ENCODE assay signal across 24 cellular contexts in the genomic region with DNA sequence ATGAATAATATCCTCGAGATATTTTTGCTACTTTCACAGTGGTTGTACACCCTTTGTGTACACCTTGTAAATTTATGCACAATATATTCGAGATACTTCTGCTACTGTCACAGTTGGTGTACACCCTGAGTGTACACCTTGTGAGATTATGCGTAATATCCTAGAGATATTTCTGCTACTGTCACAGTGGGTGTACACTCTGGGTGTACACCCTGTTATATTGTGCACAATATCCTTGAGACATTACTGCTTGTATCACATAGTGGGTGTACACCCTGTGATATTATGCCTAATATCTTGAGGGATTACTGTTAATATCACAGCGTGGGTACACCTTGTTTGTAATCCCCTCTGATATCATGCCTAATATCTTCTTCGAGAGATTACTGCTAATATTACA. TPM values are rescaled to one million over a fixed set of nuclear protein-coding genes. Genes with fewer than 3 reads are reported as not detected.
DNase-seq lines count a peak whose midpoint lies in the region; ATAC-seq, FAIRE-seq and TF ChIP-seq lines count a peak whose summit lies in the region.
"Had no signal": no experiment of that assay in that cellular context is flagged by ENCODE, and none has a peak within 500 bp of the region (broad histone marks: within the 10 kb centered on the region; RNA-seq: fewer than 3 reads in every experiment).

No MANE protein-coding gene starts in this region.

- H3K9me3 Mint-ChIP-seq in activated CD8-positive, alpha-beta T cell treated with anti-CD3 and anti-CD28 coated beads for 36 hours = no peaks in the 10 kb centered on the region
- H3K9me3 Mint-ChIP-seq in activated CD8-positive, alpha-beta T cell treated with anti-CD3 and anti-CD28 coated beads, Interleukin-2, amount 10 ng/mL, durations not matched to agents 7 days and 5 days (ENCODE audit: insufficient read depth) = no peaks in the 10 kb centered on the region
- H3K9me3 Mint-ChIP-seq in activated naive CD8-positive, alpha-beta T cell treated with anti-CD3 and anti-CD28 coated beads, Interleukin-2, amount 50 U/mL, for 24 hours = no peaks in the 10 kb centered on the region
- no peaks in the 10 kb centered on the region for H3K9me3 Mint-ChIP-seq in activated naive CD8-positive, alpha-beta T cell treated with anti-CD3 and anti-CD28 coated beads for 36 hours
- H3K9me3 Mint-ChIP-seq in stimulated activated effector memory CD8-positive, alpha-beta T cell treated with anti-CD3 and anti-CD28 coated beads, Interleukin-12 subunit alpha, Interleukin-12 subunit beta, amount 100 ng/mL, for 72 hours = no peaks in the 10 kb centered on the region
- no peaks in the 10 kb centered on the region for H3K9me3 Mint-ChIP-seq in naive thymus-derived CD8-positive, alpha-beta T cell
- H3K9me3 Mint-ChIP-seq: CD14-positive monocyte; CD4-positive, alpha-beta T cell; CD8-positive, alpha-beta memory T cell; GM23338; H9 had no signal

- no peaks in the 10 kb centered on the region for H3K4me1 Mint-ChIP-seq in activated CD8-positive, alpha-beta T cell treated with anti-CD3 and anti-CD28 coated beads for 36 hours (ENCODE audit: low read depth)
- H3K4me1 Mint-ChIP-seq in activated CD8-positive, alpha-beta T cell treated with anti-CD3 and anti-CD28 coated beads, Interleukin-2, amount 10 ng/mL, durations not matched to agents 7 days and 5 days (ENCODE audit: low read depth) = no peaks in the 10 kb centered on the region
- no peaks in the 10 kb centered on the region for H3K4me1 Mint-ChIP-seq in activated naive CD8-positive, alpha-beta T cell treated with anti-CD3 and anti-CD28 coated beads, Interleukin-2, amount 50 U/mL, for 24 hours
- no peaks in the 10 kb centered on the region for H3K4me1 Mint-ChIP-seq in activated naive CD8-positive, alpha-beta T cell treated with anti-CD3 and anti-CD28 coated beads for 36 hours
- no peaks in the 10 kb centered on the region for H3K4me1 Mint-ChIP-seq in stimulated activated effector memory CD8-positive, alpha-beta T cell treated with anti-CD3 and anti-CD28 coated beads, Interleukin-12 subunit alpha, Interleukin-12 subunit beta, amount 100 ng/mL, for 72 hours
- no peaks in the 10 kb centered on the region for H3K4me1 Mint-ChIP-seq in naive thymus-derived CD8-positive, alpha-beta T cell
- H3K4me1 Mint-ChIP-seq: GM23338, H9 had no signal

- FAIRE-seq in urothelium cell line (lab: Jason Lieb, UNC) = peak; percentile 86
- FAIRE-seq: A549, GM12891, GM18507 had no signal

- ATAC-seq in activated CD8-positive, alpha-beta T cell treated with anti-CD3 and anti-CD28 coated beads for 36 hours = peak; percentile 20
- no peak for ATAC-seq in activated CD8-positive, alpha-beta T cell treated with anti-CD3 and anti-CD28 coated beads, Interleukin-2, amount 10 ng/mL, durations not matched to agents 7 days and 5 days
- ATAC-seq in activated naive CD8-positive, alpha-beta T cell treated with anti-CD3 and anti-CD28 coated beads, Interleukin-2, amount 50 U/mL, for 24 hours = peak; percentile 25
- peak; percentile 32 for ATAC-seq in stimulated activated effector memory CD8-positive, alpha-beta T cell treated with anti-CD3 and anti-CD28 coated beads, Interleukin-12 subunit alpha, Interleukin-12 subunit beta, amount 100 ng/mL, for 72 hours
- ATAC-seq in naive thymus-derived CD8-positive, alpha-beta T cell = no peak
- no peak for ATAC-seq in HG02970 (IDR thresholded peaks at IDR 0.05; ENCODE audit: low FRiP score, unreplicated experiment)
- ATAC-seq: A549, GM23338, HCT116 had no signal

- H3K27me3 Mint-ChIP-seq in activated CD8-positive, alpha-beta T cell treated with anti-CD3 and anti-CD28 coated beads for 36 hours = no peaks in the 10 kb centered on the region
- no peaks in the 10 kb centered on the region for H3K27me3 Mint-ChIP-seq in activated CD8-positive, alpha-beta T cell treated with anti-CD3 and anti-CD28 coated beads, Interleukin-2, amount 10 ng/mL, durations not matched to agents 7 days and 5 days (ENCODE audit: low read depth)
- no peaks in the 10 kb centered on the region for H3K27me3 Mint-ChIP-seq in activated naive CD8-positive, alpha-beta T cell treated with anti-CD3 and anti-CD28 coated beads, Interleukin-2, amount 50 U/mL, for 24 hours
- no peaks in the 10 kb centered on the region for H3K27me3 Mint-ChIP-seq in activated naive CD8-positive, alpha-beta T cell treated with anti-CD3 and anti-CD28 coated beads for 36 hours
- H3K27me3 Mint-ChIP-seq in naive thymus-derived CD8-positive, alpha-beta T cell = no peaks in the 10 kb centered on the region
- H3K27me3 Mint-ChIP-seq: CD4-positive, alpha-beta T cell had no signal

- intact Hi-C loops in activated CD8-positive, alpha-beta T cell treated with anti-CD3 and anti-CD28 coated beads for 36 hours (cut with micrococcal nuclease) = no loop called here

- no peak overlapping the region for H3K27ac Mint-ChIP-seq in activated CD8-positive, alpha-beta T cell treated with anti-CD3 and anti-CD28 coated beads for 36 hours
- no peak overlapping the region for H3K27ac Mint-ChIP-seq in activated CD8-positive, alpha-beta T cell treated with anti-CD3 and anti-CD28 coated beads, Interleukin-2, amount 10 ng/mL, durations not matched to agents 7 days and 5 days
- no peak overlapping the region for H3K27ac Mint-ChIP-seq in activated naive CD8-positive, alpha-beta T cell treated with anti-CD3 and anti-CD28 coated beads, Interleukin-2, amount 50 U/mL, for 24 hours
- H3K27ac Mint-ChIP-seq in activated naive CD8-positive, alpha-beta T cell treated with anti-CD3 and anti-CD28 coated beads for 36 hours = no peak overlapping the region
- no peak overlapping the region for H3K27ac Mint-ChIP-seq in stimulated activated effector memory CD8-positive, alpha-beta T cell treated with anti-CD3 and anti-CD28 coated beads, Interleukin-12 subunit alpha, Interleukin-12 subunit beta, amount 100 ng/mL, for 72 hours
- no peak overlapping the region for H3K27ac Mint-ChIP-seq in naive thymus-derived CD8-positive, alpha-beta T cell
- H3K27ac Mint-ChIP-seq: CD14-positive monocyte; CD4-positive, alpha-beta T cell; CD8-positive, alpha-beta memory T cell; GM23338; H9 had no signal

- TF ChIP-seq CTCF in activated CD8-positive, alpha-beta T cell treated with anti-CD3 and anti-CD28 coated beads for 36 hours (IDR thresholded peaks at IDR 0.05) = no peak

- DNase-seq in activated CD8-positive, alpha-beta T cell treated with anti-CD3 and anti-CD28 coated beads for 36 hours = no peak
- no peak for DNase-seq in activated CD8-positive, alpha-beta T cell treated with anti-CD3 and anti-CD28 coated beads, Interleukin-2, amount 10 ng/mL, durations not matched to agents 7 days and 5 days
- DNase-seq in activated naive CD8-positive, alpha-beta T cell treated with anti-CD3 and anti-CD28 coated beads, Interleukin-2, amount 50 U/mL, for 24 hours = no peak
- DNase-seq in activated naive CD8-positive, alpha-beta T cell treated with anti-CD3 and anti-CD28 coated beads for 36 hours = no peak
- no peak for DNase-seq in stimulated activated effector memory CD8-positive, alpha-beta T cell treated with anti-CD3 and anti-CD28 coated beads, Interleukin-12 subunit alpha, Interleukin-12 subunit beta, amount 100 ng/mL, for 72 hours (ENCODE audit: low spot score in 2 of 2)
- DNase-seq in urothelium cell line (ENCODE audit: low spot score) = no peak
- no peak for DNase-seq in naive thymus-derived CD8-positive, alpha-beta T cell
- DNase-seq: 8988T; ACHN; AML-193; BE2C; CD4-positive, alpha-beta T cell; CD8-positive, alpha-beta memory T cell; DMS53; DMS79 treated with DMSO at 0.1 percent for 48 hours; GF-D8; H9 had no signal

- H3K4me3 Mint-ChIP-seq in activated CD8-positive, alpha-beta T cell treated with anti-CD3 and anti-CD28 coated beads for 36 hours = no peak overlapping the region
- no peak overlapping the region for H3K4me3 Mint-ChIP-seq in activated CD8-positive, alpha-beta T cell treated with anti-CD3 and anti-CD28 coated beads, Interleukin-2, amount 10 ng/mL, durations not matched to agents 7 days and 5 days
- no peak overlapping the region for H3K4me3 Mint-ChIP-seq in activated naive CD8-positive, alpha-beta T cell treated with anti-CD3 and anti-CD28 coated beads, Interleukin-2, amount 50 U/mL, for 24 hours
- no peak overlapping the region for H3K4me3 Mint-ChIP-seq in activated naive CD8-positive, alpha-beta T cell treated with anti-CD3 and anti-CD28 coated beads for 36 hours
- H3K4me3 Mint-ChIP-seq in stimulated activated effector memory CD8-positive, alpha-beta T cell treated with anti-CD3 and anti-CD28 coated beads, Interleukin-12 subunit alpha, Interleukin-12 subunit beta, amount 100 ng/mL, for 72 hours = no peak overlapping the region
- no peak overlapping the region for H3K4me3 Mint-ChIP-seq in naive thymus-derived CD8-positive, alpha-beta T cell
- H3K4me3 Mint-ChIP-seq: CD14-positive monocyte; CD4-positive, alpha-beta T cell; CD8-positive, alpha-beta memory T cell; GM23338; H9 had no signal

- H3K36me3 Mint-ChIP-seq in activated CD8-positive, alpha-beta T cell treated with anti-CD3 and anti-CD28 coated beads for 36 hours (ENCODE audit: low read depth) = no peaks in the 10 kb centered on the region
- H3K36me3 Mint-ChIP-seq in activated CD8-positive, alpha-beta T cell treated with anti-CD3 and anti-CD28 coated beads, Interleukin-2, amount 10 ng/mL, durations not matched to agents 7 days and 5 days (ENCODE audit: low read depth) = no peaks in the 10 kb centered on the region
- no peaks in the 10 kb centered on the region for H3K36me3 Mint-ChIP-seq in activated naive CD8-positive, alpha-beta T cell treated with anti-CD3 and anti-CD28 coated beads, Interleukin-2, amount 50 U/mL, for 24 hours (ENCODE audit: low read depth)
- no peaks in the 10 kb centered on the region for H3K36me3 Mint-ChIP-seq in activated naive CD8-positive, alpha-beta T cell treated with anti-CD3 and anti-CD28 coated beads for 36 hours
- no peaks in the 10 kb centered on the region for H3K36me3 Mint-ChIP-seq in stimulated activated effector memory CD8-positive, alpha-beta T cell treated with anti-CD3 and anti-CD28 coated beads, Interleukin-12 subunit alpha, Interleukin-12 subunit beta, amount 100 ng/mL, for 72 hours
- H3K36me3 Mint-ChIP-seq in naive thymus-derived CD8-positive, alpha-beta T cell = no peaks in the 10 kb centered on the region
- H3K36me3 Mint-ChIP-seq: CD14-positive monocyte; CD8-positive, alpha-beta memory T cell had no signal

- CTCF ChIA-PET in activated CD8-positive, alpha-beta T cell treated with anti-CD3 and anti-CD28 coated beads for 36 hours (lab: Charles Lee) = no interaction called here
- CTCF ChIA-PET in activated CD8-positive, alpha-beta T cell treated with anti-CD3 and anti-CD28 coated beads, Interleukin-2, amount 10 ng/mL, durations not matched to agents 7 days and 5 days (lab: Charles Lee) = no interaction called here

- POLR2A ChIA-PET in activated CD8-positive, alpha-beta T cell treated with anti-CD3 and anti-CD28 coated beads for 36 hours (lab: Charles Lee) = no interaction called here
- POLR2A ChIA-PET in activated CD8-positive, alpha-beta T cell treated with anti-CD3 and anti-CD28 coated beads, Interleukin-2, amount 10 ng/mL, durations not matched to agents 7 days and 5 days (lab: Charles Lee) = no interaction called here
- POLR2A ChIA-PET in naive thymus-derived CD8-positive, alpha-beta T cell (lab: Charles Lee) = no interaction called here

RNA-seq across cellular contexts. Expression of gene NUDT7, which starts 7.2 kb away (rescaled TPM):
- 1 to 10 TPM; 6.4 to 8.0 TPM for total RNA-seq in activated CD8-positive, alpha-beta T cell treated with anti-CD3 and anti-CD28 coated beads for 36 hours
- total RNA-seq in activated CD8-positive, alpha-beta T cell treated with anti-CD3 and anti-CD28 coated beads, Interleukin-2, amount 10 ng/mL, durations not matched to agents 7 days and 5 days = 1 to 10 TPM; 2.5 to 3.0 TPM
- 1 to 10 TPM; 4.3 to 5.5 TPM for total RNA-seq in activated naive CD8-positive, alpha-beta T cell treated with anti-CD3 and anti-CD28 coated beads for 36 hours
- total RNA-seq in naive thymus-derived CD8-positive, alpha-beta T cell = 1 to 10 TPM; 5.5 to 7.1 TPM
- 10 to 100 TPM; 11.6 to 18.5 (median 16.1) TPM for polyA plus RNA-seq in naive thymus-derived CD8-positive, alpha-beta T cell

Comparison
In these comparisons a context has a peak if more than half of its experiments do, and no peak if none do; other contexts are left out.
1. ATAC-seq: peak in activated CD8-positive, alpha-beta T cell treated with anti-CD3 and anti-CD28 coated beads for 36 hours (single experiment), activated naive CD8-positive, alpha-beta T cell treated with anti-CD3 and anti-CD28 coated beads, Interleukin-2, amount 50 U/mL, for 24 hours (single experiment) and stimulated activated effector memory CD8-positive, alpha-beta T cell treated with anti-CD3 and anti-CD28 coated beads, Interleukin-12 subunit alpha, Interleukin-12 subunit beta, amount 100 ng/mL, for 72 hours (single experiment); none in activated CD8-positive, alpha-beta T cell treated with anti-CD3 and anti-CD28 coated beads, Interleukin-2, amount 10 ng/mL, durations not matched to agents 7 days and 5 days (single experiment), naive thymus-derived CD8-positive, alpha-beta T cell (0 of 2) and HG02970 (single experiment).